12 cellular contexts compared by ENCODE assay signal in the genomic region with DNA sequence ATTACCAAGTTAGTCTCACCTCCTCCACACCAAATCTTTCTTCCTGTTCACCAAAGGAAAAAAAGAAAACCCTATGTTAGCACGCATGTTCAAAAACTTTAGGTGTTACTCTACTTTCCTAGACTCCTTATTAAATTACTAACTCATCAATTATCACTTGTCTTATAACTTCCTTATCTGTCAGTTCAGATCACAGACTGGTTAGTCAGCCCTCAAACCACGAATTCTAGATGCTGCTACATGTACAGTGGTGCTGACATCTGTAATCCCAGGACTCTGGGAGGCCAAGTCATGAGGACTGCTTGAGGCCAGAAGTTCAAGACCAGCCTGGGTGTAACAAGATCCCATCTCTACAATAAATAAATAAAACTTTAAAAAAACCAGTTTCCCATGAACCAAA. TPM values are rescaled to one million over a fixed set of nuclear protein-coding genes. Genes with fewer than 3 reads are reported as not detected.
DNase-seq lines count a peak whose midpoint lies in the region; ATAC-seq and TF ChIP-seq lines count a peak whose summit lies in the region.
"Had no signal": no experiment of that assay in that cellular context is flagged by ENCODE, and none has a peak within 500 bp of the region (broad histone marks: within the 10 kb centered on the region; RNA-seq: fewer than 3 reads in every experiment).

No MANE protein-coding gene starts in this region.

- POLR2A ChIA-PET in SK-N-SH (lab: Yijun Ruan, JAX): no interaction called here

- H4K20me1 ChIP-seq in SK-N-SH (ENCODE audit: insufficient read depth): peaks cover 79% of the 10 kb centered on the region
- H4K20me1 ChIP-seq in MM.1S (ENCODE audit: insufficient read depth, low read length): peaks cover 31% of the 10 kb centered on the region

- H3K27me3 ChIP-seq in SK-N-SH (ENCODE audit: insufficient read depth): no peaks in the 10 kb centered on the region
- no peaks in the 10 kb centered on the region for H3K27me3 ChIP-seq in dorsolateral prefrontal cortex
- no peaks in the 10 kb centered on the region for H3K27me3 ChIP-seq in skeletal muscle satellite cell (ENCODE audit: control insufficient read depth, insufficient read depth, low read length)
- no peaks in the 10 kb centered on the region for H3K27me3 ChIP-seq in MM.1S (replicated peaks; ENCODE audit: insufficient read depth, low read length)
- H3K27me3 ChIP-seq: testis had no signal

- intact Hi-C loops in dorsolateral prefrontal cortex (cut with DNase I): loop anchor here in 1 of 2 donors (5.0 to 10.0 kb wide), 2 partner anchors 70 to 153 kb away; partner anchors contain the start of genes ADAM17 and IAH1

- H3K4me1 ChIP-seq in SK-N-SH (ENCODE audit: control insufficient read depth in 1 of 2, insufficient read depth in 2 of 2, low read depth in 1 of 2, low read length in 1 of 2) (peaks cover 15 to 29% of the 10 kb centered on the region in 2 experiments; a peak in 3 of 4 replicates), skeletal muscle satellite cell (ENCODE audit: control insufficient read depth, insufficient read depth, low read length) (peaks cover 40% of the 10 kb centered on the region), MM.1S (ENCODE audit: low read length) (0 out of 2 replicates have a peak, but pooled peaks cover 7% of the 10 kb centered on the region)

- H3K4me2 ChIP-seq in SK-N-SH (peak overlapping the region; percentile 92), skeletal muscle satellite cell (ENCODE audit: low read length) (peak overlapping the region; percentile 81), MM.1S (ENCODE audit: low read depth, low read length) (no peak overlapping the region)

- H2AFZ ChIP-seq in SK-N-SH (ENCODE audit: low read depth) (no peak overlapping the region), MM.1S (ENCODE audit: low read length) (no peak overlapping the region)

- H3K36me3 ChIP-seq in SK-N-SH (replicated peaks in 1 of 2; ENCODE audit: control insufficient read depth in 1 of 2, insufficient read depth in 2 of 2, low read length in 1 of 2) (peaks cover 40 to 59% of the 10 kb centered on the region in 2 experiments), skeletal muscle satellite cell (ENCODE audit: insufficient read depth, low read length) (peaks cover 43% of the 10 kb centered on the region), MM.1S (replicated peaks; ENCODE audit: insufficient read depth, low read length) (0 out of 2 replicates have a peak, but pooled peaks cover 4% of the 10 kb centered on the region)

- H3K79me2 ChIP-seq in SK-N-SH (ENCODE audit: insufficient read depth): peaks cover 81% of the 10 kb centered on the region
- H3K79me2 ChIP-seq in MM.1S (ENCODE audit: low read length): peaks cover 81% of the 10 kb centered on the region

- TF ChIP-seq RAD21 in SK-N-SH (IDR thresholded peaks at IDR 0.05; ENCODE audit: low read length): no peak

- ATAC-seq in SK-N-SH treated with all-trans-retinoic acid at 6 μM for 48 hours: no peak

- DNase-seq in SK-N-SH: no peak
- peak; percentile 67 for DNase-seq in RPMI7951 (ENCODE audit: low read depth)
- no peak for DNase-seq in dorsolateral prefrontal cortex
- no peak for DNase-seq in glomerular visceral epithelial cell (ENCODE audit: extremely low spot score)
- DNase-seq in NK-92 treated with Interleukin-12 subunit alpha and Interleukin-12 subunit beta, amount 100 ng/mL, for 24 hours (lab: John Stamatoyannopoulos, UW): no peak
- DNase-seq in MM.1S: no peak
- DNase-seq: hippocampal formation, retina, testis had no signal

- TF ChIP-seq CTCF in SK-N-SH (IDR thresholded peaks at IDR 0.05) (no peak), dorsolateral prefrontal cortex (IDR thresholded peaks at IDR 0.05 in 54 of 56, conservative IDR thresholded peaks at IDR 0.05 in 2 of 56; ENCODE audit: low read depth in 1 of 56, partially characterized antibody in 56 of 56) (no peak), MM.1S (IDR thresholded peaks at IDR 0.05; ENCODE audit: low read length) (no peak)

- H3K9me3 ChIP-seq in SK-N-SH: no peaks in the 10 kb centered on the region
- H3K9me3 ChIP-seq in skeletal muscle satellite cell (replicated peaks; ENCODE audit: low read length): no peaks in the 10 kb centered on the region
- no peaks in the 10 kb centered on the region for H3K9me3 ChIP-seq in MM.1S (replicated peaks; ENCODE audit: insufficient read depth, low read length)
- H3K9me3 ChIP-seq: testis had no signal

- H3K9ac ChIP-seq in SK-N-SH (no peak overlapping the region), skeletal muscle satellite cell (ENCODE audit: low read depth, low read length) (no peak overlapping the region), MM.1S (ENCODE audit: low read length) (no peak overlapping the region)

- H3F3A ChIP-seq in SK-N-SH (replicated peaks; ENCODE audit: insufficient read depth): peaks cover 19% of the 10 kb centered on the region
- no peaks in the 10 kb centered on the region for H3F3A ChIP-seq in MM.1S (ENCODE audit: insufficient read depth, low read length)

- 60% methylated on average over 2 of the region's 2 CpGs for WGBS in SK-N-SH (ENCODE audit: low lambda C conversion rate)

- no peak for TF ChIP-seq EP300 in SK-N-SH (IDR thresholded peaks at IDR 0.05; ENCODE audit: borderline replicate concordance in 1 of 2, low read depth in 1 of 2, low read length in 1 of 2)

- CTCF ChIA-PET in SK-N-SH (lab: Yijun Ruan, JAX): interaction anchor here (1.0 to 1.3 kb wide), 3 partner anchors 8 to 143 kb away, joined by 3 read pairs; no protein-coding TSS in a partner anchor

- H3K4me3 ChIP-seq in SK-N-SH (ENCODE audit: low read depth in 2 of 2, low read length in 1 of 2) (peak overlapping the region in 1 of 2 experiments; percentile 84; a peak in 2 of 4 replicates), dorsolateral prefrontal cortex (peak overlapping the region in 54 of 59 donors; percentile 11 to 98 (median 87)), skeletal muscle satellite cell (ENCODE audit: low read length) (peak overlapping the region; percentile 94), MM.1S (ENCODE audit: low read length) (no peak overlapping the region)
- H3K4me3 ChIP-seq: testis had no signal

- H3K9me2 ChIP-seq in SK-N-SH: no peaks in the 10 kb centered on the region
- no peaks in the 10 kb centered on the region for H3K9me2 ChIP-seq in MM.1S (replicated peaks; ENCODE audit: insufficient read depth, low read length)

- peak overlapping the region in 1 of 2 experiments; percentile 1; a peak in 1 of 4 replicates for H3K27ac ChIP-seq in SK-N-SH (ENCODE audit: low read depth in 2 of 2, low read length in 1 of 2)
- H3K27ac ChIP-seq in dorsolateral prefrontal cortex: peak overlapping the region in 3 of 59 donors; percentile 0 to 98 (median 3)
- H3K27ac ChIP-seq in MM.1S (ENCODE audit: low read length): no peak overlapping the region
- H3K27ac ChIP-seq: 22Rv1, testis had no signal

TF ChIP-seq in SK-N-SH, 30 proteins besides CTCF, POLR2A, EP300 and RAD21 (continues in another document):
- TF ChIP-seq ZBTB33 (IDR thresholded peaks at IDR 0.05; ENCODE audit: borderline replicate concordance, low read depth) (no peak), YY1 (IDR thresholded peaks at IDR 0.05; ENCODE audit: low read depth) (no peak), TCF12 (IDR thresholded peaks at IDR 0.05) (0 out of 2 replicates have a peak, but pooled peaks have one; percentile 13)

TF ChIP-seq in SK-N-SH treated with all-trans-retinoic acid at 6 μM for 48 hours, 23 proteins besides CTCF, POLR2A, EP300 and RAD21:
- TF ChIP-seq ZNF70 (CRISPR knock-in tag; IDR thresholded peaks at IDR 0.05): no peak
- no peak for TF ChIP-seq BACH2 (CRISPR knock-in tag; IDR thresholded peaks at IDR 0.05; ENCODE audit: borderline replicate concordance)
- TF ChIP-seq ZNF565 (CRISPR knock-in tag; conservative IDR thresholded peaks at IDR 0.05; ENCODE audit: low read depth): no peak
- no peak for TF ChIP-seq ZC3H10 (CRISPR knock-in tag; IDR thresholded peaks at IDR 0.05)
- TF ChIP-seq RARB (CRISPR knock-in tag; IDR thresholded peaks at IDR 0.05): no peak
- TF ChIP-seq TCF4 (CRISPR knock-in tag; IDR thresholded peaks at IDR 0.05; ENCODE audit: borderline replicate concordance): no peak
- no peak for TF ChIP-seq ISL1 (CRISPR knock-in tag; IDR thresholded peaks at IDR 0.05)
- TF ChIP-seq POU6F1 (CRISPR knock-in tag; IDR thresholded peaks at IDR 0.05; ENCODE audit: borderline replicate concordance, low read depth): no peak
- TF ChIP-seq ZNF8 (CRISPR knock-in tag; IDR thresholded peaks at IDR 0.05): no peak
- TF ChIP-seq SNAI2 (CRISPR knock-in tag; IDR thresholded peaks at IDR 0.05): no peak
- TF ChIP-seq ZFP3 (CRISPR knock-in tag; IDR thresholded peaks at IDR 0.05): no peak

RNA-seq across cellular contexts. Expression of gene YWHAQ, which starts 3.5 kb away (rescaled TPM):
- polyA plus RNA-seq in SK-N-SH (2012; rRNA removed): 235 and 240 TPM in 2 replicates
- polyA plus RNA-seq in SK-N-SH (2012; cell fraction: cytosol; rRNA removed): 327 and 349 TPM in 2 replicates
- polyA plus RNA-seq in SK-N-SH (2012; cell fraction: nucleus; rRNA removed): 114 and 122 TPM in 2 replicates
- total RNA-seq in RPMI7951 (2014; rRNA removed; shearing (Covaris generic)): 1,114 and 1,267 TPM in 2 replicates
- 100 to 1,000 TPM; 223 to 572 (median 337) TPM for total RNA-seq in dorsolateral prefrontal cortex
- 362 and 412 TPM in 2 replicates for total RNA-seq in skeletal muscle satellite cell (2012; rRNA removed)
